In the genomic region with DNA sequence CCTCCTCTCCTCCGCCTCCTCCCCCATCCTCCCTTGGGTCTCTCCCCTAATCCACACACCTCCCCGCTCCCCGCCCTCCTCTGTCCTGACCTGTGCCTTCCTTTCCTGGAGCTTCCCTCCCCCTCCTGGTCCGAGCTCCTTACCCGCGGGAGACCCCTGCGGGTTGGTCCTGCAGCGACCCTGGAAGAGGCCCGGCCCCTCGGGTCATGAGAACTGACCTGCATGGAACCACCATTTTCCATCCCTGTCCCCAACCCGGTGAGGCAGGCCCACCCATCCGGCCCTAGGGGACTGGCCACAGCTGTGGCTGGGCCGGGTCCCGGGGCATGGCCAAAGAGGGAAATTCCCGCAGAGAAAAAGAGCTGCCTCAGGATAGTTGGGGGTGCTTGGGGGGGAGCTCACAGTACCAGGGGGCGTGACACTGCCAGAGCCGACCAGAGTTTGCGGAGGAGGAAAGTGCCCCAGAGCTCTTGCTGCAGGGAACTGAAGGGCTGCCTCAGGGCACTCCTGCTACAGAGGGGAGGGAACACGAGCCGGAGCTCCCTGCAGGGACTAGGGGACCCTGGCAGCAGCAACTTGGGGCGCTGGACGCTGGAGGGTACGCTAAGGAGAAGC, we compare ENCODE assay signal across 8 cellular contexts. TPM values are rescaled to one million over a fixed set of nuclear protein-coding genes. Genes with fewer than 3 reads are reported as not detected.
DNase-seq lines count a peak whose midpoint lies in the region; ATAC-seq, FAIRE-seq and TF ChIP-seq lines count a peak whose summit lies in the region.

No MANE protein-coding gene starts in this region.

- peaks cover 17% of the 10 kb centered on the region for H3F3A ChIP-seq in GM23338 (replicated peaks; ENCODE audit: low read depth)

- peaks cover 23% of the 10 kb centered on the region for H3K27me3 Mint-ChIP-seq in GM23338 (ENCODE audit: insufficient read depth, low read depth, poor library complexity)

- POLR2A ChIA-PET in K562 (lab: Yijun Ruan, JAX), result interaction anchor here (0.6 to 2.0 kb wide), 10 partner anchors 9 to 121 kb away, joined by 3 to 6 read pairs (median 4); partner anchors contain the start of gene RNASE8

- H3K27me3 ChIP-seq in GM23338 (ENCODE audit: insufficient read depth) (peaks cover 27% of the 10 kb centered on the region), K562 (ENCODE audit: control insufficient read depth in 2 of 2, insufficient read depth in 2 of 2, low read length in 2 of 2) (no peaks in the 10 kb centered on the region), iPS-20b (ENCODE audit: insufficient read depth, low read length) (peaks cover 21% of the 10 kb centered on the region), gastrocnemius medialis (no peaks in the 10 kb centered on the region)

- no peak for FAIRE-seq in K562 (lab: Jason Lieb, UNC)

- no peak for TF ChIP-seq RAD21 in K562 (CRISPR knock-in tag; conservative IDR thresholded peaks at IDR 0.05 in 1 of 2, IDR thresholded peaks at IDR 0.05 in 1 of 2)

- H3K4me2 ChIP-seq in GM23338 (peak overlapping the region; percentile 98), K562 (ENCODE audit: insufficient read depth, low read length) (peak overlapping the region; percentile 72)

- BruUV-seq in K562 (replicated peaks; lab: Mats Ljungman, UMichigan), result TSS peak; percentile 36

- intact Hi-C loops in K562 (cut with micrococcal nuclease), result no loop called here
- intact Hi-C loops in gastrocnemius medialis (cut with DNase I; ENCODE audit: low total_unique reads), result loop anchor here (1.0 kb wide), 1 partner anchor 34 kb away; no protein-coding TSS in a partner anchor

- H3K79me2 ChIP-seq in GM23338 (replicated peaks; ENCODE audit: insufficient read depth) (peaks cover 6% of the 10 kb centered on the region), K562 (ENCODE audit: control insufficient read depth, insufficient read depth, low read length) (no peaks in the 10 kb centered on the region; the same call in 2 of the 3 replicates)

- CTCF ChIA-PET in K562 (lab: Yijun Ruan, JAX; ENCODE audit: low intra/inter-chr PET ratio), result interaction anchor here (1.9 to 4.6 kb wide), 2 partner anchors 21 to 35 kb away, joined by 10 to 54 read pairs; no protein-coding TSS in a partner anchor

- peaks cover 4% of the 10 kb centered on the region; the same call in 1 of the 2 replicates for H3K36me3 ChIP-seq in GM23338 (ENCODE audit: insufficient read depth)
- no peaks in the 10 kb centered on the region for H3K36me3 ChIP-seq in K562 (ENCODE audit: control insufficient read depth, insufficient read depth, low read length)
- peaks cover 35% of the 10 kb centered on the region for H3K36me3 ChIP-seq in iPS-20b (ENCODE audit: insufficient read depth, low read depth, low read length)
- peaks cover 0 to 8% of the 10 kb centered on the region in 2 donors for H3K36me3 ChIP-seq in gastrocnemius medialis

- H4K20me1 ChIP-seq in GM23338 (replicated peaks; ENCODE audit: insufficient read depth), result no peaks in the 10 kb centered on the region; the same call in 1 of the 2 replicates
- H4K20me1 ChIP-seq in K562 (replicated peaks; ENCODE audit: control insufficient read depth, insufficient read depth, low read length), result no peaks in the 10 kb centered on the region

- H3K4me1 ChIP-seq in GM23338 (ENCODE audit: insufficient read depth) (peaks cover 13% of the 10 kb centered on the region), K562 (replicated peaks in 1 of 2; ENCODE audit: control insufficient read depth in 2 of 2, insufficient read depth in 2 of 2, low read length in 2 of 2) (peaks cover 2 to 41% of the 10 kb centered on the region in 2 experiments; a peak in 3 of 5 replicates), iPS-20b (ENCODE audit: insufficient read depth, low read length) (peaks cover 8% of the 10 kb centered on the region), gastrocnemius medialis (peaks cover 17 to 30% of the 10 kb centered on the region in 2 donors)

- H3K9me1 ChIP-seq in K562 (ENCODE audit: control insufficient read depth, insufficient read depth, low read length), result no peaks in the 10 kb centered on the region

- H3K4me3 ChIP-seq in GM23338 (peak overlapping the region; percentile 95), K562 (peak overlapping the region; percentile 41), iPS-20b (ENCODE audit: low read length) (peak overlapping the region; percentile 94), gastrocnemius medialis (peak overlapping the region; percentile 68 to 83 (median 74))

- H3K27ac Mint-ChIP-seq in GM23338, result peak overlapping the region; percentile 96

- H2AFZ ChIP-seq in GM23338 (peak overlapping the region; percentile 69), K562 (ENCODE audit: low read depth, low read length) (peak overlapping the region; percentile 87)

- H3K9me3 Mint-ChIP-seq in GM23338, result no peaks in the 10 kb centered on the region; the same call in 1 of the 3 replicates

- H3K36me3 Mint-ChIP-seq in GM23338 (ENCODE audit: low read depth), result peaks cover 32% of the 10 kb centered on the region

- peak overlapping the region; percentile 97 for H3K4me3 Mint-ChIP-seq in GM23338

- H3K9ac ChIP-seq in K562 (ENCODE audit: insufficient read depth in 1 of 2, low read depth in 2 of 2, low read length in 2 of 2) (peak overlapping the region; percentile 38 to 91; a peak in 3 of 4 replicates), iPS-20b (ENCODE audit: low read depth, low read length) (peak overlapping the region; percentile 94)

- WGBS in K562 (ENCODE audit: insufficient coverage, low coverage, missing lambda C conversion rate), result 14% methylated on average over 8 of the region's 23 CpGs

- TF ChIP-seq CTCF in GM23338 (conservative IDR thresholded peaks at IDR 0.05; ENCODE audit: low read depth in 2 of 2), result peak; percentile 16 to 34; a peak in 1 of 4 replicates
- TF ChIP-seq CTCF in K562 (IDR thresholded peaks at IDR 0.05 in 2 of 3, conservative IDR thresholded peaks at IDR 0.05 in 1 of 3; ENCODE audit: insufficient read depth in 2 of 3, low read depth in 1 of 3, low read length in 3 of 3), result no peak
- TF ChIP-seq CTCF in gastrocnemius medialis (IDR thresholded peaks at IDR 0.05 in 4 of 5, conservative IDR thresholded peaks at IDR 0.05 in 1 of 5), result no peak

- TF ChIP-seq EP300 in K562 (IDR thresholded peaks at IDR 0.05; ENCODE audit: low read length), result no peak

- H3K9me3 ChIP-seq in K562 (replicated peaks; ENCODE audit: control insufficient read depth, insufficient read depth, low read depth, low read length) (no peaks in the 10 kb centered on the region), iPS-20b (ENCODE audit: insufficient read depth, low read depth, low read length) (no peaks in the 10 kb centered on the region), gastrocnemius medialis (no peaks in the 10 kb centered on the region)

- H3K27ac ChIP-seq in GM23338 (ENCODE audit: low read depth), result peak overlapping the region; percentile 92
- H3K27ac ChIP-seq in K562 (ENCODE audit: extremely low read depth, low read depth, low read length), result no peak overlapping the region; the same call in 2 of the 3 replicates
- H3K27ac ChIP-seq in iPS-20b (ENCODE audit: low read length), result peak overlapping the region; percentile 80
- peak overlapping the region; percentile 84 to 91 (median 88) for H3K27ac ChIP-seq in gastrocnemius medialis

- in situ Hi-C loops in K562 (cut with MboI), result no loop called here
- in situ Hi-C loops in gastrocnemius medialis (cut with MboI; ENCODE audit: low sequenced_read_pairs in 4 of 4), result loop anchor here in 1 of 4 donors (25.0 kb wide), 1 partner anchor 383 kb away; the partner anchor contains the start of genes ANG and RNASE4

- TF ChIP-seq POLR2A in K562 (conservative IDR thresholded peaks at IDR 0.05) (no peak), gastrocnemius medialis (IDR thresholded peaks at IDR 0.05) (no peak)

- ATAC-seq in GM23338 (peak; percentile 18), K562 (peak; percentile 4; the same call in 2 of the 3 replicates), gastrocnemius medialis (peak; percentile 26 to 37)

- no peaks in the 10 kb centered on the region for H3K9me2 ChIP-seq in GM23338 (ENCODE audit: insufficient read depth)

- H3K4me1 Mint-ChIP-seq in GM23338, result peaks cover 35% of the 10 kb centered on the region

- DNase-seq in NCI-H2171 treated with DMSO at 0.1 percent for 48 hours (lab: John Stamatoyannopoulos, UW) (peak; percentile 48), NCI-H2171 (lab: John Stamatoyannopoulos, UW) (no peak), GM23338 (ENCODE audit: low spot score) (peak; percentile 82), NCI-H226 (peak; percentile 59), K562 (ENCODE audit: extremely low read depth in 1 of 4, low spot score in 3 of 4) (peak in 3 of 4 experiments; percentile 22 to 38 (median 36)), gastrocnemius medialis (peak in 1 of 2 donors; percentile 39), NCI-H526 treated with DMSO at 0.1 percent for 48 hours (lab: John Stamatoyannopoulos, UW) (no peak)

RNA-seq across cellular contexts. Expression of gene ARHGEF40, which starts 0.6 kb away (rescaled TPM):
- 38.6 and 44.6 TPM in 2 replicates for total RNA-seq in GM23338 (2014; rRNA removed; shearing (Covaris generic))
- polyA plus RNA-seq in GM23338 (2016; fragmentation: Nextera tagmentation; extraction: Ambion mirVana), result 17.7 and 21.5 TPM in 2 replicates
- total RNA-seq in K562 (2011; cell fraction: chromatin; rRNA removed; ENCODE audit: low replicate concordance), result 6.3 and 19.5 TPM in 2 replicates
- 8.9 and 9.8 TPM in 2 replicates for total RNA-seq in K562 (2011; cell fraction: nucleolus; rRNA removed)
- total RNA-seq in K562 (2011; cell fraction: nucleoplasm; rRNA removed), result 7.5 and 9.5 TPM in 2 replicates
- total RNA-seq in K562 (2014; rRNA removed), result 3.9 and 4.0 TPM in 2 replicates
- 2.3 and 2.9 TPM in 2 replicates for total RNA-seq in K562 (2014; rRNA removed; fragmentation: Illumina TruSeq; extraction: Trizol)
- total RNA-seq in K562 (2015; rRNA removed; fragmentation: Illumina TruSeq; extraction: Trizol), result 3.3 and 3.7 TPM in 2 replicates
- total RNA-seq in K562 (2021), result 4.6 and 6.3 TPM in 2 replicates
- 3.8 and 4.0 TPM in 2 replicates for polyA plus RNA-seq in K562 (2011; rRNA removed)
- 5.6 and 9.9 TPM in 2 replicates for polyA plus RNA-seq in K562 (2011; cell fraction: cytosol; rRNA removed)
- polyA plus RNA-seq in K562 (2011; cell fraction: nucleus; rRNA removed), result 18.5 and 28.6 TPM in 2 replicates
- 3.6 and 7.8 TPM in 2 replicates for polyA plus RNA-seq in K562 (2012)
- polyA plus RNA-seq in K562 (2014; fragmentation: Illumina TruSeq; extraction: Trizol), result 4.6 and 5.0 TPM in 2 replicates
- polyA plus RNA-seq in K562 (2014; fragmentation: Nextera tagmentation; extraction: Ambion mirVana), result under 1 TPM; 0.42 to 0.55 TPM
- polyA plus RNA-seq in K562 (2014; rRNA removed), result 4.6 and 4.7 TPM in 2 replicates
- 2.2 and 3.0 TPM in 2 replicates for polyA minus RNA-seq in K562 (2011; rRNA and poly(A)+ RNA removed)
- 1.8 and 2.2 TPM in 2 replicates for polyA minus RNA-seq in K562 (2011; cell fraction: cytosol; rRNA and poly(A)+ RNA removed)
- polyA minus RNA-seq in K562 (2011; cell fraction: nucleus; rRNA and poly(A)+ RNA removed), result 3.9 and 4.0 TPM in 2 replicates
- total RNA-seq in gastrocnemius medialis, result 10 to 100 TPM; 10.4 to 15.7 (median 12.9) TPM

RNA-seq across cellular contexts. Expression of gene RNASE8, which starts 13.1 kb away (rescaled TPM):
- not detected in 2 replicates for total RNA-seq in GM23338 (2014; rRNA removed; shearing (Covaris generic))
- polyA plus RNA-seq in GM23338 (2016; fragmentation: Nextera tagmentation; extraction: Ambion mirVana) (not detected in 2 replicates), K562 (2011; rRNA removed) (not detected in 2 replicates), K562 (2014; fragmentation: Illumina TruSeq; extraction: Trizol) (not detected in 2 replicates), K562 (2014; fragmentation: Nextera tagmentation; extraction: Ambion mirVana) (not detected), K562 (2014; rRNA removed) (not detected in 2 replicates)
- not detected in 2 replicates for total RNA-seq in K562 (2011; cell fraction: chromatin; rRNA removed; ENCODE audit: low replicate concordance)
- total RNA-seq in K562 (2011; cell fraction: nucleolus; rRNA removed), result not detected in 2 replicates
- not detected in 2 replicates for total RNA-seq in K562 (2011; cell fraction: nucleoplasm; rRNA removed)
- total RNA-seq in K562 (2014; rRNA removed) (not detected in 2 replicates), K562 (2014; rRNA removed; fragmentation: Illumina TruSeq; extraction: Trizol) (not detected in 2 replicates), K562 (2015; rRNA removed; fragmentation: Illumina TruSeq; extraction: Trizol) (not detected in 2 replicates), K562 (2021) (not detected in 2 replicates), gastrocnemius medialis (not detected)
- polyA plus RNA-seq in K562 (2011; cell fraction: cytosol; rRNA removed), result not detected in 2 replicates
- not detected in 2 replicates for polyA plus RNA-seq in K562 (2011; cell fraction: nucleus; rRNA removed)
- not detected in 2 replicates for polyA plus RNA-seq in K562 (2012)
- not detected in 2 replicates for polyA minus RNA-seq in K562 (2011; rRNA and poly(A)+ RNA removed)
- not detected in 2 replicates for polyA minus RNA-seq in K562 (2011; cell fraction: cytosol; rRNA and poly(A)+ RNA removed)
- not detected in 2 replicates for polyA minus RNA-seq in K562 (2011; cell fraction: nucleus; rRNA and poly(A)+ RNA removed)

RNA-seq across cellular contexts. Expression of gene ZNF219, which starts 27.7 kb away (rescaled TPM):
- 148 and 153 TPM in 2 replicates for total RNA-seq in GM23338 (2014; rRNA removed; shearing (Covaris generic))
- polyA plus RNA-seq in GM23338 (2016; fragmentation: Nextera tagmentation; extraction: Ambion mirVana), result 35.5 and 37.7 TPM in 2 replicates
- total RNA-seq in K562 (2011; cell fraction: chromatin; rRNA removed; ENCODE audit: low replicate concordance), result 10.9 and 15.3 TPM in 2 replicates
- total RNA-seq in K562 (2011; cell fraction: nucleolus; rRNA removed), result 9.5 TPM in 2 replicates
- total RNA-seq in K562 (2011; cell fraction: nucleoplasm; rRNA removed), result 10.8 and 13.2 TPM in 2 replicates
- total RNA-seq in K562 (2014; rRNA removed), result 3.7 and 6.4 TPM in 2 replicates
- total RNA-seq in K562 (2014; rRNA removed; fragmentation: Illumina TruSeq; extraction: Trizol), result 2.2 and 2.6 TPM in 2 replicates
- 4.1 and 4.3 TPM in 2 replicates for total RNA-seq in K562 (2015; rRNA removed; fragmentation: Illumina TruSeq; extraction: Trizol)
- 9.3 and 10.6 TPM in 2 replicates for total RNA-seq in K562 (2021)
- 1.9 and 2.8 TPM in 2 replicates for polyA plus RNA-seq in K562 (2011; rRNA removed)
- 2.7 and 15.0 TPM in 2 replicates for polyA plus RNA-seq in K562 (2011; cell fraction: cytosol; rRNA removed)
- 12.7 and 34.2 TPM in 2 replicates for polyA plus RNA-seq in K562 (2011; cell fraction: nucleus; rRNA removed)
- polyA plus RNA-seq in K562 (2012), result 5.6 and 6.2 TPM in 2 replicates
- 2.6 and 3.1 TPM in 2 replicates for polyA plus RNA-seq in K562 (2014; fragmentation: Illumina TruSeq; extraction: Trizol)
- under 1 TPM; 0.29 to 0.53 TPM for polyA plus RNA-seq in K562 (2014; fragmentation: Nextera tagmentation; extraction: Ambion mirVana)
- 7.7 and 7.8 TPM in 2 replicates for polyA plus RNA-seq in K562 (2014; rRNA removed)
- polyA minus RNA-seq in K562 (2011; rRNA and poly(A)+ RNA removed), result 2.0 and 3.0 TPM in 2 replicates
- 2.1 and 3.3 TPM in 2 replicates for polyA minus RNA-seq in K562 (2011; cell fraction: cytosol; rRNA and poly(A)+ RNA removed)
- polyA minus RNA-seq in K562 (2011; cell fraction: nucleus; rRNA and poly(A)+ RNA removed), result 5.0 and 9.7 TPM in 2 replicates
- 10 to 100 TPM; 25.9 to 48.9 (median 43.9) TPM for total RNA-seq in gastrocnemius medialis

RNA-seq across cellular contexts. Expression of gene RNASE7, which starts 28.6 kb away (rescaled TPM):
- not detected in 2 replicates for total RNA-seq in GM23338 (2014; rRNA removed; shearing (Covaris generic))
- polyA plus RNA-seq in GM23338 (2016; fragmentation: Nextera tagmentation; extraction: Ambion mirVana) (not detected in 2 replicates), K562 (2011; rRNA removed) (not detected in 2 replicates), K562 (2014; fragmentation: Illumina TruSeq; extraction: Trizol) (not detected in 2 replicates), K562 (2014; fragmentation: Nextera tagmentation; extraction: Ambion mirVana) (not detected), K562 (2014; rRNA removed) (not detected in 2 replicates)
- not detected in 2 replicates for total RNA-seq in K562 (2011; cell fraction: chromatin; rRNA removed; ENCODE audit: low replicate concordance)
- total RNA-seq in K562 (2011; cell fraction: nucleolus; rRNA removed), result not detected in 2 replicates
- not detected in 2 replicates for total RNA-seq in K562 (2011; cell fraction: nucleoplasm; rRNA removed)
- total RNA-seq in K562 (2014; rRNA removed) (not detected in 2 replicates), K562 (2014; rRNA removed; fragmentation: Illumina TruSeq; extraction: Trizol) (not detected in 2 replicates), K562 (2015; rRNA removed; fragmentation: Illumina TruSeq; extraction: Trizol) (not detected in 2 replicates), K562 (2021) (not detected in 2 replicates), gastrocnemius medialis (under 1 TPM in 1 of 4 donors, not detected in 3; 0.55 TPM)
- not detected in 2 replicates for polyA plus RNA-seq in K562 (2011; cell fraction: cytosol; rRNA removed)
- not detected in 2 replicates for polyA plus RNA-seq in K562 (2011; cell fraction: nucleus; rRNA removed)
- polyA plus RNA-seq in K562 (2012), result not detected in 2 replicates
- not detected in 2 replicates for polyA minus RNA-seq in K562 (2011; rRNA and poly(A)+ RNA removed)
- polyA minus RNA-seq in K562 (2011; cell fraction: cytosol; rRNA and poly(A)+ RNA removed), result not detected in 2 replicates
- polyA minus RNA-seq in K562 (2011; cell fraction: nucleus; rRNA and poly(A)+ RNA removed), result not detected in 2 replicates

RNA-seq across cellular contexts. Expression of gene TMEM253, which starts 30.1 kb away (rescaled TPM):
- 0.59 TPM in 1 of 2 replicates, not detected in the other for total RNA-seq in GM23338 (2014; rRNA removed; shearing (Covaris generic))
- polyA plus RNA-seq in GM23338 (2016; fragmentation: Nextera tagmentation; extraction: Ambion mirVana) (0.95 and 2.7 TPM in 2 replicates), K562 (2011; rRNA removed) (0.07 TPM in 1 of 2 replicates, not detected in the other), K562 (2014; fragmentation: Illumina TruSeq; extraction: Trizol) (0.21 and 0.45 TPM in 2 replicates), K562 (2014; fragmentation: Nextera tagmentation; extraction: Ambion mirVana) (under 1 TPM; 0.25 to 0.61 TPM), K562 (2014; rRNA removed) (0.23 TPM in 1 of 2 replicates, not detected in the other)
- total RNA-seq in K562 (2011; cell fraction: chromatin; rRNA removed; ENCODE audit: low replicate concordance), result 0.25 TPM in 1 of 2 replicates, not detected in the other
- total RNA-seq in K562 (2011; cell fraction: nucleolus; rRNA removed), result 0.33 TPM in 1 of 2 replicates, not detected in the other
- 0.29 TPM in 1 of 2 replicates, not detected in the other for total RNA-seq in K562 (2011; cell fraction: nucleoplasm; rRNA removed)
- total RNA-seq in K562 (2014; rRNA removed) (0.24 and 0.27 TPM in 2 replicates), K562 (2014; rRNA removed; fragmentation: Illumina TruSeq; extraction: Trizol) (0.11 and 0.13 TPM in 2 replicates), K562 (2015; rRNA removed; fragmentation: Illumina TruSeq; extraction: Trizol) (not detected in 2 replicates), K562 (2021) (0.18 and 0.20 TPM in 2 replicates), gastrocnemius medialis (under 1 TPM in 2 of 4 donors, not detected in 2; 0.19 to 0.35 TPM)
- 0.13 TPM in 1 of 2 replicates, not detected in the other for polyA plus RNA-seq in K562 (2011; cell fraction: cytosol; rRNA removed)
- 0.13 and 0.46 TPM in 2 replicates for polyA plus RNA-seq in K562 (2011; cell fraction: nucleus; rRNA removed)
- 0.18 and 0.29 TPM in 2 replicates for polyA plus RNA-seq in K562 (2012)
- polyA minus RNA-seq in K562 (2011; rRNA and poly(A)+ RNA removed), result 0.15 TPM in 1 of 2 replicates, not detected in the other
- not detected in 2 replicates for polyA minus RNA-seq in K562 (2011; cell fraction: cytosol; rRNA and poly(A)+ RNA removed)
- 0.22 and 0.27 TPM in 2 replicates for polyA minus RNA-seq in K562 (2011; cell fraction: nucleus; rRNA and poly(A)+ RNA removed)

Comparison
In these comparisons a context has a peak if more than half of its experiments do, and no peak if none do; other contexts are left out.
1. DNase-seq: peak in NCI-H2171 treated with DMSO at 0.1 percent for 48 hours (single experiment), GM23338 (single experiment), NCI-H226 (single experiment) and K562 (3 of 4); none in NCI-H2171 (single experiment) and NCI-H526 treated with DMSO at 0.1 percent for 48 hours (single experiment).
2. H3K4me3 ChIP-seq: peak in every context shown above with its lines; median percentile 95 in GM23338; 94 in iPS-20b; 74 in gastrocnemius medialis; 41 in K562.
3. CTCF ChIP-seq: peak in GM23338 (2 of 2); none in K562 (0 of 3) and gastrocnemius medialis (0 of 5).
4. Peak in every context shown above with its lines, with median percentiles within 50 percentile points of each other: ATAC-seq.